Comparison of ENCODE assay signal across 9 cellular contexts in the genomic region with DNA sequence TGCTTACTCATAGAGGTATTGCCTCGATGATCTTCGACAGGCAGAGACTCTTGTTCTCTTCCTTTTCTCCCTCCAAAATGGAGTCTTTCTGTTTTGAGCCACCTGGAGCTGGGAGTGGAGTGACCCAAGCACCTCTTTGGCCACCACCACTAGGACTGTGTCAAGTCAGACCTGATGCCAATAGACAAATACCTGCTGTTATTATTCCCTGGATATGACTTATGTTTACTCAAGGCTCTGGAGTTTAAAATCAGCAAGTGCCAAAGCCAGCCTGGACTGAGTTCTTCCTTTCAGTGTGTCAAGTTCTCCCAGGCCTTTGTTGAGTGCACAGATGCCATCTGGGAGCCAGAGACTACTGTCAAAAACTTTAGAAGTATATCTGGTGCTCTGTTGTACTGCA.
"Had no signal": no experiment of that assay in that cellular context is flagged by ENCODE, and none has a peak within 500 bp of the region (broad histone marks: within the 10 kb centered on the region; RNA-seq: fewer than 3 reads in every experiment).

No MANE protein-coding gene starts in this region.

- H3K4me3 Mint-ChIP-seq: GM23338, H9, IgD-negative memory B cell had no signal

- H3K36me3 Mint-ChIP-seq: IgD-negative memory B cell had no signal

- H3K4me3 ChIP-seq: GM23338 had no signal

- H2AFZ ChIP-seq: GM23338 had no signal

- H3K27me3 Mint-ChIP-seq: IgD-negative memory B cell had no signal

- H3K27ac Mint-ChIP-seq: GM23338, H9, IgD-negative memory B cell had no signal

- DNase-seq: H9, HCEC 1CT, KBM-7 had no signal

- H3K4me1 Mint-ChIP-seq: GM23338, H9, IgD-negative memory B cell had no signal

- H3K4me2 ChIP-seq: GM23338 had no signal

- FAIRE-seq: H1, H54, HepG2 had no signal

- H3K27ac ChIP-seq: HL-60 had no signal
